In genomic region chr2:30481323-30481800, GRCh38 we compare ENCODE assay signal across 1 cellular context.
A peak's percentile ranks its signal among the peaks of the same experiment; 100 is the strongest.
TF ChIP-seq lines count a peak whose summit lies in the region.

No MANE protein-coding gene starts in this region.

TF ChIP-seq in GM12878, 131 proteins besides CTCF, POLR2A, EP300 and RAD21 (continued from another document):
- TF ChIP-seq, protein P1, sequence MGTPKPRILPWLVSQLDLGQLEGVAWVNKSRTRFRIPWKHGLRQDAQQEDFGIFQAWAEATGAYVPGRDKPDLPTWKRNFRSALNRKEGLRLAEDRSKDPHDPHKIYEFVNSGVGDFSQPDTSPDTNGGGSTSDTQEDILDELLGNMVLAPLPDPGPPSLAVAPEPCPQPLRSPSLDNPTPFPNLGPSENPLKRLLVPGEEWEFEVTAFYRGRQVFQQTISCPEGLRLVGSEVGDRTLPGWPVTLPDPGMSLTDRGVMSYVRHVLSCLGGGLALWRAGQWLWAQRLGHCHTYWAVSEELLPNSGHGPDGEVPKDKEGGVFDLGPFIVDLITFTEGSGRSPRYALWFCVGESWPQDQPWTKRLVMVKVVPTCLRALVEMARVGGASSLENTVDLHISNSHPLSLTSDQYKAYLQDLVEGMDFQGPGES (IDR thresholded peaks at IDR 0.05), result no peak
- TF ChIP-seq TAF1 (IDR thresholded peaks at IDR 0.05; ENCODE audit: borderline replicate concordance, low read depth, low read length) (no peak), CEBPZ (IDR thresholded peaks at IDR 0.05; ENCODE audit: low read depth, low read length) (no peak), IKZF2 (IDR thresholded peaks at IDR 0.05) (peak in 1 of 2 experiments; percentile 18; a peak in 1 of 4 replicates), SIX5 (IDR thresholded peaks at IDR 0.05; ENCODE audit: low read depth, low read length, severe bottlenecking) (no peak), CBX5 (IDR thresholded peaks at IDR 0.05; ENCODE audit: low read depth) (no peak), NBN (IDR thresholded peaks at IDR 0.05) (peak; percentile 47; the same call in 1 of the 2 replicates), NR2F1 (conservative IDR thresholded peaks at IDR 0.05) (no peak), SMAD1 (IDR thresholded peaks at IDR 0.05; ENCODE audit: low read depth, partially characterized antibody) (no peak), HDAC6 (IDR thresholded peaks at IDR 0.05; ENCODE audit: unreplicated experiment) (no peak), ZBTB4 (CRISPR knock-in tag; IDR thresholded peaks at IDR 0.05) (no peak), FOXM1 (IDR thresholded peaks at IDR 0.05; ENCODE audit: low read depth, low read length) (no peak), NR2C1 (IDR thresholded peaks at IDR 0.05) (no peak), CBFB (IDR thresholded peaks at IDR 0.05; ENCODE audit: low read depth) (no peak), JUNB (IDR thresholded peaks at IDR 0.05) (no peak), SPI1 (IDR thresholded peaks at IDR 0.05; ENCODE audit: borderline replicate concordance, insufficient read depth, low read depth, low read length) (no peak; the same call in 1 of the 2 replicates), RUNX3 (IDR thresholded peaks at IDR 0.05; ENCODE audit: low read length) (peak; percentile 32; the same call in 1 of the 2 replicates)
